Comparison of ENCODE assay signal across 19 cellular contexts in genomic region chr10:58672855-58673254, GRCh38.
"Had no signal": no experiment of that assay in that cellular context is flagged by ENCODE, and none has a peak within 500 bp of the region (broad histone marks: within the 10 kb centered on the region; RNA-seq: fewer than 3 reads in every experiment).

No MANE protein-coding gene starts in this region.

- H3K27ac ChIP-seq: body of pancreas, left ventricle myocardium inferior, parathyroid adenoma, tibial artery, vagina had no signal

- DNase-seq: activated CD4-positive, alpha-beta memory T cell treated with anti-CD3 and anti-CD28 coated beads, Interleukin-2, amount 10 ng/mL, durations not matched to agents 7 days and 5 days; activated CD4-positive, alpha-beta T cell treated with anti-CD3 and anti-CD28 coated beads for 4 hours; activated effector memory CD4-positive, alpha-beta T cell treated with anti-CD3 and anti-CD28 coated beads, Interleukin-2, amount 50 U/mL, for 16 hours; activated T-cell treated with anti-CD3 and anti-CD28 coated beads, Interleukin-2, amount 50 U/mL, for 48 hours; amniotic stem cell; body of pancreas; central memory CD4-positive, alpha-beta T cell; effector CD8-positive, alpha-beta T cell; hippocampal formation; kidney; left ventricle myocardium inferior; naive thymus-derived CD4-positive, alpha-beta T cell; stimulated activated CD4-positive, alpha-beta T cell treated with anti-CD3 and anti-CD28 coated beads, Interleukin-15, amount 100 ng/mL, for 24 hours; stimulated activated CD4-positive, alpha-beta T cell treated with anti-CD3 and anti-CD28 coated beads, Interleukin-4, amount 100 ng/mL, for 1 hour; stimulated activated naive B cell treated with anti-CD40 and anti-IgM and Interleukin-4, amounts not matched to agents 10 μg/mL and 1 μg/mL and 100 μg/mL, for 72 hours; T-helper 17 cell; tibial artery had no signal

- H3K9ac ChIP-seq: parathyroid adenoma had no signal

- H3K79me2 ChIP-seq: parathyroid adenoma had no signal

- H3K4me1 ChIP-seq: body of pancreas, left ventricle myocardium inferior, parathyroid adenoma had no signal

- H3K4me3 ChIP-seq: body of pancreas, left ventricle myocardium inferior, tibial artery, vagina had no signal

- H3K9me3 ChIP-seq: body of pancreas, tibial artery, vagina had no signal

- H3K36me3 ChIP-seq: left ventricle myocardium inferior, tibial artery, vagina had no signal

- H3K27me3 ChIP-seq: body of pancreas, tibial artery, vagina had no signal

- ATAC-seq: body of pancreas; naive thymus-derived CD4-positive, alpha-beta T cell; stimulated activated naive B cell treated with anti-CD40 and anti-IgM and Interleukin-4, amounts not matched to agents 10 μg/mL and 1 μg/mL and 100 μg/mL, for 72 hours; T-helper 17 cell had no signal

- H2AFZ ChIP-seq: parathyroid adenoma had no signal
